In genomic region chr3:122213650-122214049, GRCh38 we compare ENCODE assay signal across 24 cellular contexts. TPM values are rescaled to one million over a fixed set of nuclear protein-coding genes. Genes with fewer than 3 reads are reported as not detected.
"Had no signal": no experiment of that assay in that cellular context is flagged by ENCODE, and none has a peak within 500 bp of the region (broad histone marks: within the 10 kb centered on the region; RNA-seq: fewer than 3 reads in every experiment).

No MANE protein-coding gene starts in this region.

- DNase-seq: IMR-90, Karpas-422, KG1, MG63, NCI-H1092, NCI-H1105 treated with DMSO at 0.1 percent for 48 hours, NCI-H1417 treated with DMSO at 0.1 percent for 48 hours, NCI-H146, NCI-H1694 treated with DMSO at 0.1 percent for 48 hours, NCI-H1930, NCI-H2081, NCI-H2107, NCI-H226, NCI-H446, NCI-H510A, NCI-H524 treated with DMSO at 0.1 percent for 48 hours, NCI-H69, NCI-H774, Right ventricle myocardium superior, RPMI8226, SIG-M5 had no signal

- ATAC-seq: HepG2 had no signal

RNA-seq across cellular contexts. Expression of gene CASR, which starts 30.2 kb away (rescaled TPM):
- total RNA-seq: HepG2, HT1080, IMR-90, Right ventricle myocardium superior, SJSA1 had no signal
